Comparison of ENCODE assay signal across 8 cellular contexts in the genomic region with DNA sequence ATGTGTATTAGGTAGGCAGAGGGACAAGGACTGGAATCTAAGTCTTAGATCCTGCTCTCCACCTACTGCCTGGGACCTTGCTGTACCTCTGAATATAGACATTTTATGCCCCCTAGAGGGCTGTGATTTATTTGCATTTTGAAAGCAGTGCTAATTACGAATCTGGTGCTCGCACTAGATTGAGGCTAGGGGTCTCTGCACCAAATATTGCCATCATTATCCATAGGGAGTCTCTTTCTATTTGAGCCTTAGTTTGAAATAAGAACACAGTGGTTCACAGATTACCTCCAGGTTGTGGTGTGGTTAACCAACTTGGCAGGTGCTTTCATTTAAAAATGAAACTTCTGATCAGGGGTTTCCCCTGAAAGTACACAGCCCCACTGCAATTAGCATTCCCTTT. TPM values are rescaled to one million over a fixed set of nuclear protein-coding genes. Genes with fewer than 3 reads are reported as not detected.
DNase-seq lines count a peak whose midpoint lies in the region; ATAC-seq, FAIRE-seq and TF ChIP-seq lines count a peak whose summit lies in the region.

No MANE protein-coding gene starts in this region.

- intact Hi-C loops in prostate gland (cut with DNase I) (no loop called here), aorta (cut with DNase I) (no loop called here)

- H3K36me3 ChIP-seq in prostate gland (no peaks in the 10 kb centered on the region), aorta (ENCODE audit: control insufficient read depth in 1 of 2, insufficient read depth in 2 of 2, low read length in 1 of 2) (no peaks in the 10 kb centered on the region)

- ATAC-seq in HG02571 (IDR thresholded peaks at IDR 0.05; ENCODE audit: unreplicated experiment) (peak; percentile 94), aorta (ENCODE audit: low FRiP score) (no peak)

- H3K4me3 ChIP-seq in AG04450 (ENCODE audit: low read depth, low read length), result no peak overlapping the region
- no peak overlapping the region for H3K4me3 ChIP-seq in prostate gland
- no peak overlapping the region for H3K4me3 ChIP-seq in aorta (ENCODE audit: low read length in 2 of 2)

- WGBS in prostate gland, result 41% methylated on average over 2 of the region's 2 CpGs
- WGBS in aorta, 2 donors, result 24 to 33% methylated on average over 2 of the region's 2 CpGs

- peak; percentile 38; the same call in 1 of the 2 replicates for TF ChIP-seq CTCF in AG04450 (IDR thresholded peaks at IDR 0.05; ENCODE audit: low read depth, low read length)
- peak in 3 of 4 experiments; percentile 33 to 44 (median 36) for TF ChIP-seq CTCF in prostate gland (IDR thresholded peaks at IDR 0.05)

- peak; percentile 13 for FAIRE-seq in GM12891 (lab: Jason Lieb, UNC)

- DNase-seq in AG04450 (ENCODE audit: low read depth, low spot score) (no peak), GM12891 (ENCODE audit: insufficient read length, low spot score) (no peak), NCI-H1694 (lab: John Stamatoyannopoulos, UW) (peak; percentile 42), dedifferentiated amniotic fluid mesenchymal stem cell (ENCODE audit: extremely low spot score) (peak; percentile 38), prostate gland (ENCODE audit: low spot score) (no peak), aorta (no peak), NCI-H2227 (lab: John Stamatoyannopoulos, UW; ENCODE audit: unreplicated experiment) (no peak)

- H3K9me3 ChIP-seq in AG04450 (ENCODE audit: control insufficient read depth, insufficient read depth, low read length) (no peaks in the 10 kb centered on the region), prostate gland (no peaks in the 10 kb centered on the region), aorta (ENCODE audit: control insufficient read depth, low read length) (no peaks in the 10 kb centered on the region)

- H3K27ac ChIP-seq in AG04450 (ENCODE audit: low read depth, low read length) (no peak overlapping the region), prostate gland (no peak overlapping the region), aorta (ENCODE audit: low read depth in 1 of 2, low read length in 2 of 2) (no peak overlapping the region)

- H3K4me1 ChIP-seq in prostate gland (replicated peaks), result no peaks in the 10 kb centered on the region
- no peaks in the 10 kb centered on the region for H3K4me1 ChIP-seq in aorta (ENCODE audit: control insufficient read depth in 1 of 2, insufficient read depth in 2 of 2, low read length in 2 of 2)

- TF ChIP-seq POLR2A in GM12891 (IDR thresholded peaks at IDR 0.05; ENCODE audit: low read depth, low read length), result no peak
- TF ChIP-seq POLR2A in prostate gland (IDR thresholded peaks at IDR 0.05), result no peak

- H3K27me3 ChIP-seq in AG04450 (ENCODE audit: control insufficient read depth, insufficient read depth, low read length) (no peaks in the 10 kb centered on the region), prostate gland (replicated peaks; ENCODE audit: insufficient read depth) (no peaks in the 10 kb centered on the region), aorta (ENCODE audit: control insufficient read depth in 1 of 2, insufficient read depth in 2 of 2, low read length in 1 of 2) (no peaks in the 10 kb centered on the region)

- POLR2A ChIA-PET in AG04450 (lab: Yijun Ruan, JAX), result no interaction called here

- CTCF ChIA-PET in AG04450 (lab: Charles Lee), result interaction anchor here (0.5 kb wide), 1 partner anchor 962 kb away, joined by 4 read pairs; no protein-coding TSS in a partner anchor

TF ChIP-seq in GM12891, 5 proteins besides CTCF, POLR2A, EP300 and RAD21:
- TF ChIP-seq PAX5 (IDR thresholded peaks at IDR 0.05; ENCODE audit: insufficient read depth, low read length, severe bottlenecking) (no peak), SPI1 (IDR thresholded peaks at IDR 0.05; ENCODE audit: low read depth, low read length) (no peak), POLR2AphosphoS5 (IDR thresholded peaks at IDR 0.05; ENCODE audit: low read depth, low read length) (no peak), TAF1 (IDR thresholded peaks at IDR 0.05; ENCODE audit: low read depth, low read length) (no peak), POU2F2 (IDR thresholded peaks at IDR 0.05; ENCODE audit: low read depth, low read length) (no peak)

RNA-seq across cellular contexts. Expression of a gene that starts 41.8 kb away (rescaled TPM):
- polyA plus RNA-seq in AG04450 (2011; rRNA removed), result 0.11 and 0.14 TPM in 2 replicates
- not detected in 2 replicates for polyA minus RNA-seq in AG04450 (2011; rRNA and poly(A)+ RNA removed)
- polyA plus RNA-seq in GM12891 (2012; ENCODE audit: low read depth, missing spikeins), result 0.04 TPM
- 10 to 100 TPM in 1 of 2 donors, 1 to 10 TPM in 1; 4.2 to 36.1 TPM for total RNA-seq in prostate gland
- under 1 TPM; 0.23 to 0.30 TPM for total RNA-seq in aorta
- polyA plus RNA-seq in aorta, result under 1 TPM; 0.13 to 0.25 TPM

RNA-seq across cellular contexts. Expression of a gene that starts 59.4 kb away (rescaled TPM):
- 34.5 and 41.5 TPM in 2 replicates for polyA plus RNA-seq in AG04450 (2011; rRNA removed)
- polyA minus RNA-seq in AG04450 (2011; rRNA and poly(A)+ RNA removed), result 25.3 and 28.9 TPM in 2 replicates
- polyA plus RNA-seq in GM12891 (2012; ENCODE audit: low read depth, missing spikeins), result 22.5 TPM
- 10 to 100 TPM; 19.7 to 20.3 TPM for total RNA-seq in prostate gland
- total RNA-seq in aorta, result 10 to 100 TPM in 1 of 2 donors, 1 to 10 TPM in 1; 9.4 to 13.7 TPM
- 10 to 100 TPM in 1 of 2 donors, 1 to 10 TPM in 1; 9.2 to 17.4 TPM for polyA plus RNA-seq in aorta

Comparison
In these comparisons a context has a peak if more than half of its experiments do, and no peak if none do; other contexts are left out.
1. DNase-seq: peak in NCI-H1694 (single experiment) and dedifferentiated amniotic fluid mesenchymal stem cell (single experiment); none in AG04450 (single experiment), GM12891 (single experiment), prostate gland (single experiment), aorta (0 of 2) and NCI-H2227 (single experiment).
2. RNA of a gene that starts 41.8 kb away (total RNA-seq): 4.2 to 36.1 TPM in prostate gland; 0.23 to 0.30 TPM in aorta; every median in the first group is over 4 times any median in the second.